In genomic region chr10:2761971-2762370, GRCh38 we compare ENCODE assay signal across 39 cellular contexts.
"Had no signal": no experiment of that assay in that cellular context is flagged by ENCODE, and none has a peak within 500 bp of the region (broad histone marks: within the 10 kb centered on the region; RNA-seq: fewer than 3 reads in every experiment).

No MANE protein-coding gene starts in this region.

- H3K27me3 Mint-ChIP-seq: activated naive CD8-positive, alpha-beta T cell treated with anti-CD3 and anti-CD28 coated beads, Interleukin-2, amount 10 ng/mL, durations not matched to agents 7 days and 5 days; brain had no signal

- H3K36me3 Mint-ChIP-seq: activated naive CD4-positive, alpha-beta T cell treated with anti-CD3 and anti-CD28 coated beads, Interleukin-2, amount 10 ng/mL, durations not matched to agents 7 days and 5 days; activated naive CD4-positive, alpha-beta T cell treated with anti-CD3 and anti-CD28 coated beads, Interleukin-2, amount 50 U/mL, for 24 hours; activated naive CD8-positive, alpha-beta T cell; activated naive CD8-positive, alpha-beta T cell treated with anti-CD3 and anti-CD28 coated beads, Interleukin-2, amount 10 ng/mL, durations not matched to agents 7 days and 5 days; brain had no signal

- H3K9me3 Mint-ChIP-seq: activated naive CD4-positive, alpha-beta T cell treated with anti-CD3 and anti-CD28 coated beads for 36 hours; activated naive CD4-positive, alpha-beta T cell treated with anti-CD3 and anti-CD28 coated beads, Interleukin-2, amount 50 U/mL, for 24 hours; activated T-cell treated with anti-CD3 and anti-CD28 coated beads, Interleukin-2, amount 50 U/mL, for 4 hours had no signal

- H3K4me3 ChIP-seq: adrenal gland, ascending aorta, body of pancreas, breast epithelium, cardiac muscle cell had no signal

- FAIRE-seq: astrocyte, bronchial epithelial cell had no signal

- H3K27me3 ChIP-seq: adrenal gland, ascending aorta, brain microvascular endothelial cell, cardiac muscle cell had no signal

- H3K27ac ChIP-seq: adrenal gland, ascending aorta, body of pancreas, brain microvascular endothelial cell, breast epithelium, cardiac muscle cell had no signal

- H3K4me1 Mint-ChIP-seq: activated naive CD4-positive, alpha-beta T cell treated with anti-CD3 and anti-CD28 coated beads, Interleukin-2, amount 10 ng/mL, durations not matched to agents 7 days and 5 days; activated naive CD4-positive, alpha-beta T cell treated with anti-CD3 and anti-CD28 coated beads, Interleukin-2, amount 50 U/mL, for 24 hours; activated naive CD8-positive, alpha-beta T cell treated with anti-CD3 and anti-CD28 coated beads for 36 hours; activated naive CD8-positive, alpha-beta T cell treated with anti-CD3 and anti-CD28 coated beads, Interleukin-2, amount 50 U/mL, for 24 hours; activated T-helper 17 cell treated with anti-CD3 and anti-CD28 coated beads, Interleukin-2, amount 50 U/mL, for 72 hours; central memory CD8-positive, alpha-beta T cell had no signal

- DNase-seq: activated effector memory CD4-positive, alpha-beta T cell treated with anti-CD3 and anti-CD28 coated beads, Interleukin-2, amount 50 U/mL, for 16 hours; activated effector memory CD4-positive, alpha-beta T cell treated with Interleukin-2 at 50 U/mL for 16 hours; activated gamma-delta T cell; activated gamma-delta T cell treated with Interleukin-2 at 50 U/mL for 16 hours; activated naive CD4-positive, alpha-beta T cell; activated naive CD4-positive, alpha-beta T cell treated with anti-CD3 and anti-CD28 coated beads for 36 hours; activated naive CD4-positive, alpha-beta T cell treated with anti-CD3 and anti-CD28 coated beads, Interleukin-2, amount 10 ng/mL, durations not matched to agents 7 days and 5 days; activated naive CD4-positive, alpha-beta T cell treated with anti-CD3 and anti-CD28 coated beads, Interleukin-2, amount 50 U/mL, for 16 hours; activated naive CD4-positive, alpha-beta T cell treated with Interleukin-2 at 50 U/mL for 16 hours; activated naive CD8-positive, alpha-beta T cell treated with anti-CD3 and anti-CD28 coated beads for 36 hours; activated naive CD8-positive, alpha-beta T cell treated with anti-CD3 and anti-CD28 coated beads, Interleukin-2, amount 10 ng/mL, durations not matched to agents 7 days and 5 days; activated naive CD8-positive, alpha-beta T cell treated with anti-CD3 and anti-CD28 coated beads, Interleukin-2, amount 50 U/mL, for 24 hours; activated T-cell treated with anti-CD3 and anti-CD28 coated beads, Interleukin-2, amount 50 U/mL, for 24 hours; activated T-cell treated with anti-CD3 and anti-CD28 coated beads, Interleukin-2, amount 50 U/mL, for 4 hours; activated T-cell treated with anti-CD3 and anti-CD28 coated beads, Interleukin-2, amount 50 U/mL, for 48 hours; activated T-cell treated with anti-CD3 and anti-CD28 coated beads, Interleukin-2, amount 50 U/mL, for 72 hours; adrenal gland; amniotic stem cell; amygdala; anterior cingulate cortex; aorta; body of pancreas; brain microvascular endothelial cell; caudate nucleus; central memory CD4-positive, alpha-beta T cell; cerebellar nuclear complex had no signal

- H3K4me3 Mint-ChIP-seq: activated naive CD4-positive, alpha-beta T cell treated with anti-CD3 and anti-CD28 coated beads for 36 hours; activated naive CD4-positive, alpha-beta T cell treated with anti-CD3 and anti-CD28 coated beads, Interleukin-2, amount 10 ng/mL, durations not matched to agents 7 days and 5 days; activated naive CD4-positive, alpha-beta T cell treated with anti-CD3 and anti-CD28 coated beads, Interleukin-2, amount 50 U/mL, for 24 hours; activated naive CD8-positive, alpha-beta T cell; activated naive CD8-positive, alpha-beta T cell treated with anti-CD3 and anti-CD28 coated beads for 36 hours; activated naive CD8-positive, alpha-beta T cell treated with anti-CD3 and anti-CD28 coated beads, Interleukin-2, amount 10 ng/mL, durations not matched to agents 7 days and 5 days; activated naive CD8-positive, alpha-beta T cell treated with anti-CD3 and anti-CD28 coated beads, Interleukin-2, amount 50 U/mL, for 24 hours; activated T-cell treated with anti-CD3 and anti-CD28 coated beads, Interleukin-2, amount 50 U/mL, for 24 hours; activated T-cell treated with anti-CD3 and anti-CD28 coated beads, Interleukin-2, amount 50 U/mL, for 4 hours; activated T-cell treated with anti-CD3 and anti-CD28 coated beads, Interleukin-2, amount 50 U/mL, for 72 hours; activated T-helper 1 cell treated with anti-CD3 and anti-CD28 coated beads, Interleukin-12 subunit alpha, Interleukin-12 subunit beta, Interleukin-2, Interleukin-4 antibody, amounts not matched to agents 30 ng/mL and 10 ng/mL and 1 ng/mL, durations not matched to agents 14 hours and 24 hours and 36 hours; activated T-helper 17 cell treated with anti-CD3 and anti-CD28 coated beads, Interleukin-2, amount 50 U/mL, for 72 hours; brain; central memory CD8-positive, alpha-beta T cell had no signal

- H3K9me3 ChIP-seq: adrenal gland, ascending aorta, body of pancreas, breast epithelium had no signal

- ATAC-seq: activated naive CD4-positive, alpha-beta T cell treated with anti-CD3 and anti-CD28 coated beads, Interleukin-2, amount 50 U/mL, for 72 hours; activated naive CD8-positive, alpha-beta T cell treated with anti-CD3 and anti-CD28 coated beads, Interleukin-2, amount 50 U/mL, for 24 hours; activated T-cell treated with anti-CD3 and anti-CD28 coated beads, Interleukin-2, amount 50 U/mL, for 4 hours; activated T-cell treated with anti-CD3 and anti-CD28 coated beads, Interleukin-2, amount 50 U/mL, for 72 hours; activated T-helper 17 cell treated with anti-CD3 and anti-CD28 coated beads, Interleukin-2, amount 50 U/mL, for 72 hours; body of pancreas had no signal

- H3K4me1 ChIP-seq: adrenal gland, ascending aorta, body of pancreas, breast epithelium had no signal

- H3K27ac Mint-ChIP-seq: activated naive CD4-positive, alpha-beta T cell treated with anti-CD3 and anti-CD28 coated beads for 36 hours; activated naive CD4-positive, alpha-beta T cell treated with anti-CD3 and anti-CD28 coated beads, Interleukin-2, amount 10 ng/mL, durations not matched to agents 7 days and 5 days; activated naive CD4-positive, alpha-beta T cell treated with anti-CD3 and anti-CD28 coated beads, Interleukin-2, amount 50 U/mL, for 24 hours; activated naive CD4-positive, alpha-beta T cell treated with anti-CD3 and anti-CD28 coated beads, Interleukin-2, amount 50 U/mL, for 72 hours; activated naive CD8-positive, alpha-beta T cell; activated naive CD8-positive, alpha-beta T cell treated with anti-CD3 and anti-CD28 coated beads for 36 hours; activated naive CD8-positive, alpha-beta T cell treated with anti-CD3 and anti-CD28 coated beads, Interleukin-2, amount 10 ng/mL, durations not matched to agents 7 days and 5 days; activated naive CD8-positive, alpha-beta T cell treated with anti-CD3 and anti-CD28 coated beads, Interleukin-2, amount 50 U/mL, for 24 hours; activated T-cell treated with anti-CD3 and anti-CD28 coated beads, Interleukin-2, amount 50 U/mL, for 24 hours; activated T-cell treated with anti-CD3 and anti-CD28 coated beads, Interleukin-2, amount 50 U/mL, for 72 hours; activated T-helper 1 cell treated with anti-CD3 and anti-CD28 coated beads, Interleukin-12 subunit alpha, Interleukin-12 subunit beta, Interleukin-2, Interleukin-4 antibody, amounts not matched to agents 30 ng/mL and 10 ng/mL and 1 ng/mL, durations not matched to agents 14 hours and 24 hours and 36 hours; activated T-helper 17 cell treated with anti-CD3 and anti-CD28 coated beads, Interleukin-2, amount 50 U/mL, for 72 hours; activated T-helper 2 cell treated with anti-CD3 and anti-CD28 coated beads, Interferon-gamma antibody, Interleukin-2, Interleukin-4, amounts not matched to agents 10 μg/mL and 5 μg/mL and 100 μg/mL, durations not matched to agents 14 hours and 24 hours and 36 hours; brain had no signal

- H3K36me3 ChIP-seq: adrenal gland, ascending aorta, brain microvascular endothelial cell, breast epithelium, cardiac muscle cell had no signal
